ENCODE assay signal across 16 cellular contexts in genomic region chr4:74930166-74930565, GRCh38. TPM values are rescaled to one million over a fixed set of nuclear protein-coding genes. Genes with fewer than 3 reads are reported as not detected.
DNase-seq lines count a peak whose midpoint lies in the region; ATAC-seq and TF ChIP-seq lines count a peak whose summit lies in the region.
"Had no signal": no experiment of that assay in that cellular context is flagged by ENCODE, and none has a peak within 500 bp of the region (broad histone marks: within the 10 kb centered on the region; RNA-seq: fewer than 3 reads in every experiment).

No MANE protein-coding gene starts in this region.

- H3K27ac ChIP-seq in GM23338 (ENCODE audit: low read depth) = no peak overlapping the region
- H3K27ac ChIP-seq: ascending aorta, gastroesophageal sphincter had no signal

- peaks cover 44% of the 10 kb centered on the region for H3K4me1 Mint-ChIP-seq in GM23338
- peaks cover 0 to 1% of the 10 kb centered on the region in 2 donors for H3K4me1 Mint-ChIP-seq in immature natural killer cell

- ATAC-seq in GM18870 (IDR thresholded peaks at IDR 0.05; ENCODE audit: unreplicated experiment) (peak; percentile 61), GM23338 (no peak), HG03460 (IDR thresholded peaks at IDR 0.05; ENCODE audit: unreplicated experiment) (peak; percentile 37)
- ATAC-seq in stimulated activated naive CD8-positive, alpha-beta T cell treated with anti-CD3 and anti-CD28 coated beads, Interleukin-15, Interleukin-2, amounts not matched to agents 100 U/mL and 50 U/mL, for 24 hours = no peak
- ATAC-seq: activated T-cell treated with anti-CD3 and anti-CD28 coated beads, Interleukin-2, amount 50 U/mL, for 4 hours; gastroesophageal sphincter; left ventricle myocardium superior had no signal

- H3K4me2 ChIP-seq in GM23338 = peak overlapping the region; percentile 44; the same call in 1 of the 2 replicates

- H3F3A ChIP-seq in GM23338 (replicated peaks; ENCODE audit: low read depth) = peaks cover 12% of the 10 kb centered on the region

- TF ChIP-seq CTCF in GM23338 (conservative IDR thresholded peaks at IDR 0.05; ENCODE audit: low read depth in 2 of 2) = no peak

- no peaks in the 10 kb centered on the region for H3K36me3 ChIP-seq in GM23338 (ENCODE audit: insufficient read depth)
- H3K36me3 ChIP-seq: ascending aorta, gastroesophageal sphincter had no signal

- H2AFZ ChIP-seq in GM23338 = 0 out of 2 replicates have a peak overlapping the region, but pooled peaks have one; percentile 44

- H3K9me2 ChIP-seq in GM23338 (ENCODE audit: insufficient read depth) = peaks cover 13% of the 10 kb centered on the region; the same call in 1 of the 2 replicates

- no peaks in the 10 kb centered on the region for H3K79me2 ChIP-seq in GM23338 (replicated peaks; ENCODE audit: insufficient read depth)

- no peak overlapping the region for H3K4me3 Mint-ChIP-seq in GM23338
- no peak overlapping the region for H3K4me3 Mint-ChIP-seq in immature natural killer cell
- H3K4me3 Mint-ChIP-seq: activated T-cell treated with anti-CD3 and anti-CD28 coated beads, Interleukin-2, amount 50 U/mL, for 4 hours had no signal

- H3K27ac Mint-ChIP-seq in GM23338 (no peak overlapping the region), immature natural killer cell (no peak overlapping the region)

- H3K9me3 Mint-ChIP-seq in GM23338 (no peaks in the 10 kb centered on the region), immature natural killer cell (peaks cover 0 to 11% (median 7%) of the 10 kb centered on the region in 6 donors)

- no peak overlapping the region for H3K4me3 ChIP-seq in GM23338
- H3K4me3 ChIP-seq: ascending aorta, gastroesophageal sphincter had no signal

- H3K36me3 Mint-ChIP-seq in GM23338 (ENCODE audit: low read depth) (0 out of 3 replicates have a peak, but pooled peaks cover 4% of the 10 kb centered on the region), immature natural killer cell (no peaks in the 10 kb centered on the region)

- peaks cover 56% of the 10 kb centered on the region for H3K4me1 ChIP-seq in GM23338 (ENCODE audit: insufficient read depth)
- H3K4me1 ChIP-seq: ascending aorta had no signal

- no peak for DNase-seq in GM23338 (ENCODE audit: low spot score)
- peak; percentile 27 for DNase-seq in globus pallidus (ENCODE audit: low spot score)
- DNase-seq in stimulated activated naive CD8-positive, alpha-beta T cell treated with anti-CD3 and anti-CD28 coated beads, Interleukin-15, Interleukin-2, amounts not matched to agents 100 U/mL and 50 U/mL, for 24 hours = no peak
- DNase-seq in HuH-7.5 (ENCODE audit: low spot score) = no peak
- no peak for DNase-seq in immature natural killer cell
- no peak for DNase-seq in activated effector memory CD4-positive, alpha-beta T cell treated with anti-CD3 and anti-CD28 coated beads, Interleukin-2, amount 50 U/mL, for 16 hours
- DNase-seq: activated CD4-positive, CD25-positive, alpha-beta regulatory T cell; activated T-cell treated with anti-CD3 and anti-CD28 coated beads, Interleukin-2, amount 50 U/mL, for 4 hours; left ventricle myocardium superior; NCI-H2171 treated with DMSO at 0.1 percent for 48 hours; Right ventricle myocardium superior; stimulated activated naive CD4-positive, alpha-beta T cell had no signal

- no peaks in the 10 kb centered on the region; the same call in 1 of the 2 replicates for H4K20me1 ChIP-seq in GM23338 (replicated peaks; ENCODE audit: insufficient read depth)

- H3K27me3 ChIP-seq in GM23338 (ENCODE audit: insufficient read depth) = peaks cover 22% of the 10 kb centered on the region
- H3K27me3 ChIP-seq: ascending aorta, gastroesophageal sphincter had no signal

- peaks cover 24% of the 10 kb centered on the region for H3K27me3 Mint-ChIP-seq in GM23338 (ENCODE audit: insufficient read depth, low read depth, poor library complexity)
- H3K27me3 Mint-ChIP-seq in immature natural killer cell (ENCODE audit: low read depth in 3 of 3) = peaks cover 13 to 22% (median 14%) of the 10 kb centered on the region in 3 donors

TF ChIP-seq in GM23338, 12 proteins besides CTCF, POLR2A, EP300 and RAD21 (continues in another document):
- no peak for TF ChIP-seq NANOG (IDR thresholded peaks at IDR 0.05; ENCODE audit: borderline replicate concordance)
- no peak for TF ChIP-seq EZH2phosphoT487 (IDR thresholded peaks at IDR 0.05; ENCODE audit: unreplicated experiment)
- no peak for TF ChIP-seq STAT1 (IDR thresholded peaks at IDR 0.05; ENCODE audit: unreplicated experiment)
- no peak for TF ChIP-seq ZNF114 (CRISPR knock-in tag; IDR thresholded peaks at IDR 0.05)
- no peak for TF ChIP-seq POLR2AphosphoS5 (IDR thresholded peaks at IDR 0.05; ENCODE audit: low read depth)
- no peak for TF ChIP-seq CREB1 (CRISPR knock-in tag; IDR thresholded peaks at IDR 0.05; ENCODE audit: low read depth)
- no peak for TF ChIP-seq ETS1 (IDR thresholded peaks at IDR 0.05)
- no peak for TF ChIP-seq REST (IDR thresholded peaks at IDR 0.05; ENCODE audit: unreplicated experiment)
- TF ChIP-seq ZNF331 (CRISPR knock-in tag; IDR thresholded peaks at IDR 0.05; ENCODE audit: low read depth) = no peak

RNA-seq across cellular contexts. Expression of gene PARM1, which starts 2.8 kb away (rescaled TPM):
- 9.4 and 10.4 TPM in 2 replicates for total RNA-seq in GM23338 (2014; rRNA removed; shearing (Covaris generic))
- polyA plus RNA-seq in GM23338 (2016; fragmentation: Nextera tagmentation; extraction: Ambion mirVana) (4.3 and 4.9 TPM in 2 replicates), immature natural killer cell (under 1 TPM in 1 of 3 donors, not detected in 2; 0.17 TPM)

Comparison
In these comparisons a context has a peak if more than half of its experiments do, and no peak if none do; other contexts are left out.
1. ATAC-seq: peak in GM18870 (single experiment) and HG03460 (single experiment); none in GM23338 (single experiment) and stimulated activated naive CD8-positive, alpha-beta T cell treated with anti-CD3 and anti-CD28 coated beads, Interleukin-15, Interleukin-2, amounts not matched to agents 100 U/mL and 50 U/mL, for 24 hours (single experiment).